17 cellular contexts compared by ENCODE assay signal in genomic region chr6:77474286-77474956, GRCh38. TPM values are rescaled to one million over a fixed set of nuclear protein-coding genes. Genes with fewer than 3 reads are reported as not detected.
A peak's percentile ranks its signal among the peaks of the same experiment; 100 is the strongest.
DNase-seq lines count a peak whose midpoint lies in the region; ATAC-seq and TF ChIP-seq lines count a peak whose summit lies in the region.
"Had no signal": no experiment of that assay in that cellular context is flagged by ENCODE, and none has a peak within 500 bp of the region (broad histone marks: within the 10 kb centered on the region; RNA-seq: fewer than 3 reads in every experiment).

No MANE protein-coding gene starts in this region.

- no peaks in the 10 kb centered on the region for H3K9me3 ChIP-seq in CD8-positive, alpha-beta T cell (ENCODE audit: low read length)
- H3K9me3 ChIP-seq in ascending aorta (no peaks in the 10 kb centered on the region), ovary (no peaks in the 10 kb centered on the region)
- H3K9me3 ChIP-seq: body of pancreas, testis had no signal

- H3K4me1 Mint-ChIP-seq in CD8-positive, alpha-beta T cell (ENCODE audit: low read depth), result peaks cover 12% of the 10 kb centered on the region
- H3K4me1 Mint-ChIP-seq in activated naive CD8-positive, alpha-beta T cell treated with anti-CD3 and anti-CD28 coated beads, Interleukin-2, amount 50 U/mL, for 24 hours, result peaks cover 6% of the 10 kb centered on the region

- no peaks in the 10 kb centered on the region for H3K36me3 Mint-ChIP-seq in CD8-positive, alpha-beta T cell
- H3K36me3 Mint-ChIP-seq in activated naive CD8-positive, alpha-beta T cell treated with anti-CD3 and anti-CD28 coated beads, Interleukin-2, amount 50 U/mL, for 24 hours (ENCODE audit: low read depth), result no peaks in the 10 kb centered on the region

- H3K9me3 Mint-ChIP-seq in CD8-positive, alpha-beta T cell, result no peaks in the 10 kb centered on the region
- H3K9me3 Mint-ChIP-seq in activated naive CD8-positive, alpha-beta T cell treated with anti-CD3 and anti-CD28 coated beads, Interleukin-2, amount 50 U/mL, for 24 hours, result peaks cover 4% of the 10 kb centered on the region

- H2AFZ ChIP-seq in ACC112 (ENCODE audit: low read length, unreplicated experiment), result peak overlapping the region; percentile 52

- WGBS in ovary, 3 donors, result 84 to 85% (median 84%) methylated on average over 7 of the region's 7 CpGs

- ATAC-seq in CD8-positive, alpha-beta T cell, result no peak
- no peak for ATAC-seq in activated naive CD8-positive, alpha-beta T cell treated with anti-CD3 and anti-CD28 coated beads, Interleukin-2, amount 50 U/mL, for 24 hours
- no peak for ATAC-seq in HG03354 (IDR thresholded peaks at IDR 0.05; ENCODE audit: poor library complexity, severe bottlenecking, unreplicated experiment)
- ATAC-seq: body of pancreas, Panc1 had no signal

- CTCF ChIA-PET in CD8-positive, alpha-beta T cell (lab: Charles Lee), result no interaction called here

- no peaks in the 10 kb centered on the region for H3K36me3 ChIP-seq in ACC112 (ENCODE audit: insufficient read depth, low read length)
- no peaks in the 10 kb centered on the region for H3K36me3 ChIP-seq in CD8-positive, alpha-beta T cell (ENCODE audit: insufficient read depth, low read length)
- no peaks in the 10 kb centered on the region for H3K36me3 ChIP-seq in ascending aorta
- H3K36me3 ChIP-seq in ovary, result no peaks in the 10 kb centered on the region

- H3K27ac Mint-ChIP-seq in CD8-positive, alpha-beta T cell, result no peak overlapping the region
- no peak overlapping the region for H3K27ac Mint-ChIP-seq in activated naive CD8-positive, alpha-beta T cell treated with anti-CD3 and anti-CD28 coated beads, Interleukin-2, amount 50 U/mL, for 24 hours

- H3K27ac ChIP-seq in ACC112 (ENCODE audit: low read depth, low read length) (no peak overlapping the region), ascending aorta (no peak overlapping the region), ovary (no peak overlapping the region)
- no peak overlapping the region for H3K27ac ChIP-seq in CD8-positive, alpha-beta T cell (ENCODE audit: low read depth, low read length)
- H3K27ac ChIP-seq: body of pancreas, testis had no signal

- no peaks in the 10 kb centered on the region for H3K27me3 ChIP-seq in ACC112 (ENCODE audit: insufficient read depth, low read length)
- H3K27me3 ChIP-seq in CD8-positive, alpha-beta T cell (ENCODE audit: insufficient read depth, low read length), result no peaks in the 10 kb centered on the region
- H3K27me3 ChIP-seq in ascending aorta, result no peaks in the 10 kb centered on the region
- H3K27me3 ChIP-seq in ovary, result no peaks in the 10 kb centered on the region
- H3K27me3 ChIP-seq: body of pancreas, testis had no signal

- intact Hi-C loops in CD8-positive, alpha-beta T cell (cut with DNase I, micrococcal nuclease), result no loop called here
- intact Hi-C loops in ascending aorta (cut with DNase I) (no loop called here), ovary (cut with DNase I) (no loop called here)

- no peak for TF ChIP-seq POLR2A in ovary (IDR thresholded peaks at IDR 0.05)

- TF ChIP-seq CTCF in CD8-positive, alpha-beta T cell (IDR thresholded peaks at IDR 0.05), result no peak
- no peak for TF ChIP-seq CTCF in ascending aorta (IDR thresholded peaks at IDR 0.05)
- no peak for TF ChIP-seq CTCF in ovary (IDR thresholded peaks at IDR 0.05)

- no peaks in the 10 kb centered on the region for H3K27me3 Mint-ChIP-seq in CD8-positive, alpha-beta T cell (ENCODE audit: low read depth)
- peaks cover 2% of the 10 kb centered on the region for H3K27me3 Mint-ChIP-seq in activated naive CD8-positive, alpha-beta T cell treated with anti-CD3 and anti-CD28 coated beads, Interleukin-2, amount 50 U/mL, for 24 hours

- H3K79me2 ChIP-seq in ACC112 (ENCODE audit: control insufficient read depth, insufficient read depth, low read length, unreplicated experiment), result no peaks in the 10 kb centered on the region

- peak overlapping the region; percentile 47 for H3K4me3 Mint-ChIP-seq in CD8-positive, alpha-beta T cell
- H3K4me3 Mint-ChIP-seq in activated naive CD8-positive, alpha-beta T cell treated with anti-CD3 and anti-CD28 coated beads, Interleukin-2, amount 50 U/mL, for 24 hours, result peak overlapping the region; percentile 19

- H3K4me3 ChIP-seq in ACC112 (ENCODE audit: low read depth, low read length) (peak overlapping the region; percentile 50; the same call in 1 of the 2 replicates), ascending aorta (no peak overlapping the region), ovary (no peak overlapping the region)
- no peak overlapping the region for H3K4me3 ChIP-seq in CD8-positive, alpha-beta T cell (ENCODE audit: low read depth, low read length)
- H3K4me3 ChIP-seq in Jurkat, Clone E6-1 (ENCODE audit: low read length), result no peak overlapping the region
- H3K4me3 ChIP-seq: body of pancreas, testis had no signal

- H3K4me1 ChIP-seq in ACC112 (ENCODE audit: control insufficient read depth, insufficient read depth, low read length, unreplicated experiment), result no peaks in the 10 kb centered on the region
- H3K4me1 ChIP-seq in CD8-positive, alpha-beta T cell (ENCODE audit: insufficient read depth, low read length), result no peaks in the 10 kb centered on the region
- H3K4me1 ChIP-seq in ascending aorta, result no peaks in the 10 kb centered on the region
- no peaks in the 10 kb centered on the region for H3K4me1 ChIP-seq in ovary (ENCODE audit: insufficient read depth)
- H3K4me1 ChIP-seq: body of pancreas, testis had no signal

- POLR2A ChIA-PET in CD8-positive, alpha-beta T cell (lab: Charles Lee), result no interaction called here

- no peak for TF ChIP-seq EP300 in ovary (IDR thresholded peaks at IDR 0.05)

- no peak for DNase-seq in CD8-positive, alpha-beta T cell
- DNase-seq in Jurkat, Clone E6-1 (ENCODE audit: low read depth, low spot score), result peak; percentile 37
- no peak for DNase-seq in activated naive CD8-positive, alpha-beta T cell treated with anti-CD3 and anti-CD28 coated beads, Interleukin-2, amount 50 U/mL, for 24 hours
- DNase-seq in ascending aorta (ENCODE audit: low spot score in 2 of 2) (no peak), ovary (no peak)
- DNase-seq: activated effector memory CD4-positive, alpha-beta T cell treated with Interleukin-2 at 50 U/mL for 16 hours; body of pancreas; C1 segment of cervical spinal cord; KG1; NCI-H1694; NCI-H524; stimulated activated CD4-positive, alpha-beta T cell treated with anti-CD3 and anti-CD28 coated beads, Interleukin-15, amount 100 ng/mL, for 24 hours; testis had no signal

RNA-seq across cellular contexts. Expression of gene HTR1B, which starts 11.1 kb away (rescaled TPM):
- total RNA-seq in CD8-positive, alpha-beta T cell, result not detected
- not detected for polyA plus RNA-seq in Jurkat, Clone E6-1 (2012; ENCODE audit: insufficient read depth, insufficient read length)
- total RNA-seq in ascending aorta, result 12.0 TPM
- under 1 TPM in 4 of 7 donors, not detected in 3; 0.12 to 0.55 (median 0.24) TPM for total RNA-seq in ovary
- polyA plus RNA-seq in ovary, result under 1 TPM; 0.33 to 0.63 TPM
- total RNA-seq: T-helper 1 cell treated with Interleukin-12 subunit alpha and Interleukin-12 subunit beta and Interleukin-4 antibody, amounts not matched to agents 30 ng/mL and 1 ng/mL, for 36 hours had no signal
